ENCODE assay signal across 7 cellular contexts in the genomic region with DNA sequence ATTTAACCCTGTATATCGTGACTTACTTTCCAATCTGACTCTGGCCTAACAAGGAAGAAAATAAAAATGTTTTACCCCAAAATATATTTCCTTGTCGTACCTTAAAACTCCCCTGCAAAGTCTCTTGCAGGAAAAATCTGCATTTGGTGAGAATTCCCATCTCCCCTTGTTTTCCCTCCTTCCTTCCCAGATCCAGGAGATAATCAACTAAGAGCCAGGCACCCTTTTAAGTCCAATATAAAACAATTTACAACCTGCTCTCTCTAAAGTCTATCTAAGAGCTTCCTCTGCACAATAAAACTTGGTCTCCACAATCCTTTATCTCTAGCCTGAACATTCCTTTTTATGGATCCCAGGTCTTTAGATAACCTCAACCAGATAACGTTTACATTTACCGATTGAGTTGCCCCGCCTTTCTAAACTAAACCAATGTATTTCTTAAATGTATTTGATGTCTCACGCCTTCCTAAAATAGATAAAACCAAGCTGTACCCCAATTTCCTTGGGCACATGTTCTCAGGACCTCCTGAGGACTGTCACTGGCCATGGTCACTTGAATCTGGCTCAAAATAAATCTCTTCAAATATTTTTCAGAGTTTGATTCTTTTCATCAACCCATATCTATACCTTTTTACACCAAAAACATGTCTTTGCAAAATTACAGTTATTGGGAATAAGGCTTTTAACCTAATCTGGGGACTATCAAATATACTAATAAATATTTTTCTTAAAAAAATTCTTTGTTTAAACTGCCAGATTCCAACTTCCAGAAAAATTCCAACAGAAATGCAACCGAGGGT. TPM values are rescaled to one million over a fixed set of nuclear protein-coding genes. Genes with fewer than 3 reads are reported as not detected.
A peak's percentile ranks its signal among the peaks of the same experiment; 100 is the strongest.
DNase-seq lines count a peak whose midpoint lies in the region; ATAC-seq, FAIRE-seq and TF ChIP-seq lines count a peak whose summit lies in the region.

No MANE protein-coding gene starts in this region.

- peaks cover 13% of the 10 kb centered on the region for H3F3A ChIP-seq in smooth muscle cell (ENCODE audit: low read depth)

- H3K27ac ChIP-seq in VCaP (peak overlapping the region; percentile 97), right cardiac atrium (ENCODE audit: low read length) (peak overlapping the region; percentile 96), smooth muscle cell (ENCODE audit: low read depth) (peak overlapping the region; percentile 100)

- no peaks in the 10 kb centered on the region for H3K36me3 ChIP-seq in smooth muscle cell (ENCODE audit: low read depth)

- H2AFZ ChIP-seq in smooth muscle cell (ENCODE audit: low read depth): peak overlapping the region; percentile 71

- H3K4me2 ChIP-seq in smooth muscle cell: peak overlapping the region; percentile 99

- H3K79me2 ChIP-seq in smooth muscle cell (ENCODE audit: low read depth): peaks cover 31% of the 10 kb centered on the region

- TF ChIP-seq CTCF in HFF-Myc (IDR thresholded peaks at IDR 0.05; ENCODE audit: low read depth, low read length, missing control alignments): no peak
- TF ChIP-seq CTCF in VCaP (conservative IDR thresholded peaks at IDR 0.05): no peak
- no peak for TF ChIP-seq CTCF in smooth muscle cell (IDR thresholded peaks at IDR 0.05; ENCODE audit: borderline replicate concordance, insufficient read depth, poor library complexity, severe bottlenecking)

- DNase-seq in HFF-Myc (ENCODE audit: extremely low read depth, low read depth): no peak
- DNase-seq in right cardiac atrium: no peak
- DNase-seq in smooth muscle cell (lab: John Stamatoyannopoulos, UW; ENCODE audit: unreplicated experiment): no peak
- no peak for DNase-seq in H54 (ENCODE audit: insufficient read length, low spot score)
- DNase-seq in NCI-H2107 (lab: John Stamatoyannopoulos, UW): no peak

- H4K20me1 ChIP-seq in smooth muscle cell (ENCODE audit: low read depth): no peaks in the 10 kb centered on the region

- H3K9ac ChIP-seq in smooth muscle cell (ENCODE audit: low read depth): peak overlapping the region; percentile 100

- H3K4me1 ChIP-seq in right cardiac atrium (ENCODE audit: control insufficient read depth, insufficient read depth, low read length) (peaks cover 4% of the 10 kb centered on the region), smooth muscle cell (ENCODE audit: low read depth) (peaks cover 20% of the 10 kb centered on the region)

- H3K4me3 ChIP-seq in HFF-Myc (replicated peaks; ENCODE audit: low read depth, low read length): peak overlapping the region; percentile 68
- H3K4me3 ChIP-seq in right cardiac atrium (ENCODE audit: low read length): peak overlapping the region; percentile 64
- H3K4me3 ChIP-seq in smooth muscle cell: peak overlapping the region; percentile 84

- ATAC-seq in right cardiac atrium: no peak
- no peak for ATAC-seq in HG02981 (IDR thresholded peaks at IDR 0.05; ENCODE audit: unreplicated experiment)

- no peak for TF ChIP-seq POLR2A in H54 (IDR thresholded peaks at IDR 0.05; ENCODE audit: low read depth, low read length)

- H3K9me3 ChIP-seq in right cardiac atrium (ENCODE audit: control insufficient read depth, low read length) (no peaks in the 10 kb centered on the region), smooth muscle cell (replicated peaks; ENCODE audit: low read depth) (no peaks in the 10 kb centered on the region)

- intact Hi-C loops in right cardiac atrium (cut with DNase I): loop anchor here in 1 of 4 donors (10.0 kb wide), 1 partner anchor 136 kb away; no protein-coding TSS in a partner anchor

- 36% methylated on average over 7 of the region's 7 CpGs for WGBS in right cardiac atrium
- WGBS in smooth muscle cell (ENCODE audit: low lambda C conversion rate): 21% methylated on average over 7 of the region's 7 CpGs

- FAIRE-seq in H54 (lab: Jason Lieb, UNC): no peak

- no peaks in the 10 kb centered on the region for H3K27me3 ChIP-seq in right cardiac atrium (ENCODE audit: control insufficient read depth, insufficient read depth)
- H3K27me3 ChIP-seq in smooth muscle cell (ENCODE audit: low read depth): no peaks in the 10 kb centered on the region

RNA-seq across cellular contexts. Expression of a gene that starts 1.0 kb away (rescaled TPM):
- 10 to 100 TPM; 11.0 to 14.9 (median 12.8) TPM for total RNA-seq in right cardiac atrium
- polyA plus RNA-seq in right cardiac atrium: 17.1 TPM
- 21.8 and 22.5 TPM in 2 replicates for total RNA-seq in smooth muscle cell
- polyA plus RNA-seq in smooth muscle cell: 7.7 and 12.4 TPM in 2 replicates

RNA-seq across cellular contexts. Expression of a gene that starts 48.2 kb away (rescaled TPM):
- total RNA-seq in right cardiac atrium (under 1 TPM; 0.08 to 0.37 (median 0.19) TPM), smooth muscle cell (1.3 and 2.5 TPM in 2 replicates)
- polyA plus RNA-seq in right cardiac atrium (0.02 TPM), smooth muscle cell (0.76 and 0.93 TPM in 2 replicates)
